12 cellular contexts compared by ENCODE assay signal in genomic region chr20:47296950-47297349, GRCh38. TPM values are rescaled to one million over a fixed set of nuclear protein-coding genes. Genes with fewer than 3 reads are reported as not detected.
DNase-seq lines count a peak whose midpoint lies in the region; ATAC-seq lines count a peak whose summit lies in the region.
"Had no signal": no experiment of that assay in that cellular context is flagged by ENCODE, and none has a peak within 500 bp of the region (broad histone marks: within the 10 kb centered on the region; RNA-seq: fewer than 3 reads in every experiment).

No MANE protein-coding gene starts in this region.

- peaks cover 16% of the 10 kb centered on the region for H3K4me1 Mint-ChIP-seq in activated naive CD8-positive, alpha-beta T cell treated with anti-CD3 and anti-CD28 coated beads for 36 hours

- H3K4me3 Mint-ChIP-seq in activated naive CD8-positive, alpha-beta T cell treated with anti-CD3 and anti-CD28 coated beads for 36 hours = no peak overlapping the region

- no peaks in the 10 kb centered on the region for H3K9me3 Mint-ChIP-seq in activated naive CD8-positive, alpha-beta T cell treated with anti-CD3 and anti-CD28 coated beads for 36 hours

- H3K36me3 Mint-ChIP-seq in activated naive CD8-positive, alpha-beta T cell treated with anti-CD3 and anti-CD28 coated beads for 36 hours = peaks cover 45% of the 10 kb centered on the region

- DNase-seq in DMS 273 (lab: John Stamatoyannopoulos, UW; ENCODE audit: unreplicated experiment) (peak; percentile 12), DMS 273 treated with DMSO at 0.1 percent for 48 hours (lab: John Stamatoyannopoulos, UW) (no peak), HT-29 (ENCODE audit: low spot score) (peak; percentile 56), dermis blood vessel endothelial cell (peak; percentile 43), pons (ENCODE audit: low spot score) (peak; percentile 66), NCI-H146 (lab: John Stamatoyannopoulos, UW) (no peak)
- DNase-seq in activated naive CD8-positive, alpha-beta T cell treated with anti-CD3 and anti-CD28 coated beads for 36 hours = no peak
- DNase-seq: activated CD4-positive, alpha-beta T cell treated with anti-CD3 and anti-CD28 coated beads, Interleukin-2, amount 50 U/mL, for 1 hour; EL; NCI-H2171; stimulated activated CD4-positive, alpha-beta T cell treated with anti-CD3 and anti-CD28 coated beads, Interleukin-2, amount 100 ng/mL, for 48 hours had no signal

- ATAC-seq in GM21381 (IDR thresholded peaks at IDR 0.05; ENCODE audit: unreplicated experiment) = no peak

- no peak overlapping the region for H3K27ac Mint-ChIP-seq in activated naive CD8-positive, alpha-beta T cell treated with anti-CD3 and anti-CD28 coated beads for 36 hours

- no peaks in the 10 kb centered on the region for H3K27me3 Mint-ChIP-seq in activated naive CD8-positive, alpha-beta T cell treated with anti-CD3 and anti-CD28 coated beads for 36 hours

RNA-seq across cellular contexts. Expression of gene ZMYND8, which starts 59.5 kb away (rescaled TPM):
- total RNA-seq in HT-29 (2014; rRNA removed; shearing (Covaris generic)) = 30.9 and 35.6 TPM in 2 replicates
- 35.9 and 59.4 TPM in 2 replicates for total RNA-seq in dermis blood vessel endothelial cell
- 10 to 100 TPM; 28.8 to 29.8 TPM for total RNA-seq in activated naive CD8-positive, alpha-beta T cell treated with anti-CD3 and anti-CD28 coated beads for 36 hours

Comparison
In these comparisons a context has a peak if more than half of its experiments do, and no peak if none do; other contexts are left out.
1. DNase-seq: peak in DMS 273 (single experiment), HT-29 (single experiment), dermis blood vessel endothelial cell (single experiment) and pons (single experiment); none in DMS 273 treated with DMSO at 0.1 percent for 48 hours (single experiment), NCI-H146 (single experiment) and activated naive CD8-positive, alpha-beta T cell treated with anti-CD3 and anti-CD28 coated beads for 36 hours (single experiment).